ENCODE assay signal across 9 cellular contexts in the genomic region with DNA sequence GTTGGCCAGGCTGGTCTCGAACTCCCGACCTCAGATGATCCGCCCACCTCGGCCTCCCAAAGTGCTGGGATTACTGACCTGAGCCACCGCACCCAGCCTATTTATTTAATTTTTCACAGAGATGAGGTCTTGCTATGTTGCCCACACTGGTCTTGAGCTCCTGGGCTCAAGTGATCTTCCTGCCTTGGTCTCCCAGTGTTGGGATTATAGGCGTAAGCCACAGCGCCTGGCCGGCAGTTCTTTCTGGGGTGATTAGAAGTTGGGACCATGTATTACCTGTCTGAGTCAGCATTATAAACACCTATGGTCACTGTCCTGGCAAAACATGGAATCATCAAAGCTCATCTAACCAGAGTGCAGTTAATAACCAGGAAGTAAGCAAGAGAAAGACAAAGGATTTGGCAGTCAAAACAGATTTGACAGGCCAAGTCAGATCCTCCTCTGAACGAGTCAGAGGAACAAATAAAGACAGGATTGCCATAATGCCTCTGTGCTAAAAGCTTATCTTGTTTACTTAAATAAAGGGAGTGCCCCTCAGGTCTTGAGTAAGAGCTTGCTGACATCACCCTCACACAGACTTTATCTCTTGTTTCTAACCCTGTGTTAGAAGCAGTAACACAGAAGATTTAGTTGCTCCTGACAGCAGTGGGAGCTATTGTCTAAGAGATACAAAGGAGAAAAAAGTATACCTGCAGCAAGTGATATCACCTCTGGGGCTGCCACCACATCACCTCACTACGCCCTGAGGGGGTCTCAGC. TPM values are rescaled to one million over a fixed set of nuclear protein-coding genes. Genes with fewer than 3 reads are reported as not detected.
DNase-seq lines count a peak whose midpoint lies in the region; ATAC-seq, FAIRE-seq and TF ChIP-seq lines count a peak whose summit lies in the region.
"Had no signal": no experiment of that assay in that cellular context is flagged by ENCODE, and none has a peak within 500 bp of the region (broad histone marks: within the 10 kb centered on the region; RNA-seq: fewer than 3 reads in every experiment).

No MANE protein-coding gene starts in this region.

- 58% methylated on average over 10 of the region's 10 CpGs for WGBS in A549 (ENCODE audit: missing lambda C conversion rate)

- H3K9me3 ChIP-seq in A549: no peaks in the 10 kb centered on the region

- peak in 1 of 2 experiments; percentile 36; a peak in 2 of 5 replicates for TF ChIP-seq EP300 in A549 (IDR thresholded peaks at IDR 0.05)

- DNase-seq in A549 (ENCODE audit: low read depth in 1 of 2, low spot score in 1 of 2) (peak; percentile 69 to 85), HT1080 (ENCODE audit: low read depth) (peak; percentile 38), inferior parietal cortex (ENCODE audit: extremely low spot score) (peak; percentile 83), GDM1 (lab: John Stamatoyannopoulos, UW) (no peak), H7 (no peak), hypothalamus (lab: John Stamatoyannopoulos, UW) (no peak), putamen (ENCODE audit: low spot score) (no peak)
- DNase-seq: hippocampal formation had no signal

- FAIRE-seq in A549 (lab: Jason Lieb, UNC): no peak

- no peaks in the 10 kb centered on the region for H3K27me3 ChIP-seq in H7 (ENCODE audit: control insufficient read depth, insufficient read depth, low read length)

- ATAC-seq in A549: peak; percentile 96 to 99

- H3K4me2 ChIP-seq in A549: peak overlapping the region; percentile 49

- TF ChIP-seq CTCF in A549 (IDR thresholded peaks at IDR 0.05): peak; percentile 39
- peak; percentile 53 for TF ChIP-seq CTCF in VCaP (conservative IDR thresholded peaks at IDR 0.05)

- CTCF ChIA-PET in A549 (lab: Yijun Ruan, JAX): interaction anchor here (0.6 to 1.5 kb wide), 10 partner anchors 10 to 279 kb away, joined by 3 to 9 read pairs (median 3); no protein-coding TSS in a partner anchor

- POLR2A ChIA-PET in A549 (lab: Yijun Ruan, JAX): interaction anchor here (1.1 kb wide), 1 partner anchor 108 kb away, joined by 3 read pairs; no protein-coding TSS in a partner anchor

- no peak for TF ChIP-seq POLR2A in A549 (IDR thresholded peaks at IDR 0.05; ENCODE audit: low read length)

- no peak overlapping the region for H3K4me3 ChIP-seq in A549
- H3K4me3 ChIP-seq in H7 (ENCODE audit: insufficient read depth, low read depth, low read length): no peak overlapping the region

- TF ChIP-seq RAD21 in A549 (conservative IDR thresholded peaks at IDR 0.05 in 1 of 2, IDR thresholded peaks at IDR 0.05 in 1 of 2): peak; percentile 33 to 56; a peak in 4 of 5 replicates

- no peaks in the 10 kb centered on the region for H3K36me3 ChIP-seq in H7 (replicated peaks; ENCODE audit: control insufficient read depth, insufficient read depth, low read length)

- peaks cover 24% of the 10 kb centered on the region for H3K4me1 ChIP-seq in A549

- peak overlapping the region; percentile 53 to 83; a peak in 4 of 6 replicates for H3K27ac ChIP-seq in A549
- peak overlapping the region; percentile 98 for H3K27ac ChIP-seq in VCaP

TF ChIP-seq in A549, 52 proteins besides CTCF, POLR2A, EP300 and RAD21:
- TF ChIP-seq HEYL (CRISPR knock-in tag; IDR thresholded peaks at IDR 0.05) (no peak), CHD2 (IDR thresholded peaks at IDR 0.05; ENCODE audit: low read length, partially characterized antibody) (no peak), PHF8 (IDR thresholded peaks at IDR 0.05; ENCODE audit: borderline replicate concordance, low read depth) (no peak), CEBPB (IDR thresholded peaks at IDR 0.05) (peak; percentile 79 to 89), GATA3 (IDR thresholded peaks at IDR 0.05; ENCODE audit: borderline replicate concordance) (peak; percentile 59; the same call in 1 of the 2 replicates), FOSB (CRISPR knock-in tag; IDR thresholded peaks at IDR 0.05) (no peak), USF2 (IDR thresholded peaks at IDR 0.05) (no peak), TP53 (CRISPR knock-in tag; IDR thresholded peaks at IDR 0.05) (no peak), NPAS2 (CRISPR knock-in tag; IDR thresholded peaks at IDR 0.05; ENCODE audit: borderline replicate concordance) (no peak), CBX2 (IDR thresholded peaks at IDR 0.05; ENCODE audit: borderline replicate concordance, low read depth) (no peak), MAFK (IDR thresholded peaks at IDR 0.05; ENCODE audit: partially characterized antibody) (peak; percentile 89), JUN (IDR thresholded peaks at IDR 0.05) (peak; percentile 31 to 32; a peak in 1 of 5 replicates), REST (IDR thresholded peaks at IDR 0.05) (no peak), FOSL2 (IDR thresholded peaks at IDR 0.05) (no peak), FOSL2 (CRISPR knock-in tag; IDR thresholded peaks at IDR 0.05) (peak; percentile 52), SMC3 (IDR thresholded peaks at IDR 0.05) (peak; percentile 41; the same call in 2 of the 3 replicates), FOXS1 (CRISPR knock-in tag; IDR thresholded peaks at IDR 0.05) (no peak), HOXA7 (CRISPR knock-in tag; IDR thresholded peaks at IDR 0.05) (no peak), HOXB5 (CRISPR knock-in tag; IDR thresholded peaks at IDR 0.05) (no peak), SREBF2 (IDR thresholded peaks at IDR 0.05) (no peak), TFCP2L1 (CRISPR knock-in tag; IDR thresholded peaks at IDR 0.05) (no peak), HOXB13 (CRISPR knock-in tag; IDR thresholded peaks at IDR 0.05; ENCODE audit: low read depth) (no peak), CBX8 (IDR thresholded peaks at IDR 0.05) (no peak), CHD4 (IDR thresholded peaks at IDR 0.05; ENCODE audit: borderline replicate concordance) (no peak)
- TF ChIP-seq, protein P1, sequence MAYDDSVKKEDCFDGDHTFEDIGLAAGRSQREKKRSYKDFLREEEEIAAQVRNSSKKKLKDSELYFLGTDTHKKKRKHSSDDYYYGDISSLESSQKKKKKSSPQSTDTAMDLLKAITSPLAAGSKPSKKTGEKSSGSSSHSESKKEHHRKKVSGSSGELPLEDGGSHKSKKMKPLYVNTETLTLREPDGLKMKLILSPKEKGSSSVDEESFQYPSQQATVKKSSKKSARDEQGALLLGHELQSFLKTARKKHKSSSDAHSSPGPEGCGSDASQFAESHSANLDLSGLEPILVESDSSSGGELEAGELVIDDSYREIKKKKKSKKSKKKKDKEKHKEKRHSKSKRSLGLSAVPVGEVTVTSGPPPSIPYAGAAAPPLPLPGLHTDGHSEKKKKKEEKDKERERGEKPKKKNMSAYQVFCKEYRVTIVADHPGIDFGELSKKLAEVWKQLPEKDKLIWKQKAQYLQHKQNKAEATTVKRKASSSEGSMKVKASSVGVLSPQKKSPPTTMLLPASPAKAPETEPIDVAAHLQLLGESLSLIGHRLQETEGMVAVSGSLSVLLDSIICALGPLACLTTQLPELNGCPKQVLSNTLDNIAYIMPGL (CRISPR knock-in tag; IDR thresholded peaks at IDR 0.05; ENCODE audit: borderline replicate concordance): no peak
TF ChIP-seq in A549: peak in this region for 6.

RNA-seq across cellular contexts. Expression of gene SERPIND1, which starts 3.7 kb away (rescaled TPM):
- polyA plus RNA-seq in A549 (2011; rRNA removed) (not detected in 2 replicates), A549 (2017; fragmentation: RNase III; extraction: RNeasy Plus Mini Kit Qiagen cat#74134 plus additional on column Dnase treatment) (not detected in 3 replicates)
- polyA plus RNA-seq in A549 (2012; cell fraction: cytosol; rRNA removed): not detected in 2 replicates
- not detected in 2 replicates for polyA plus RNA-seq in A549 (2012; cell fraction: nucleus; rRNA removed)
- polyA minus RNA-seq in A549 (2011; rRNA and poly(A)+ RNA removed): not detected in 2 replicates
- total RNA-seq in HT1080 (2014; rRNA removed; shearing (Covaris generic)): 0.37 and 0.80 TPM in 2 replicates
- 1.2 and 1.5 TPM in 2 replicates for polyA plus RNA-seq in HT1080 (2015; cell fraction: cytosol; rRNA removed)
- 0.33 and 0.72 TPM in 2 replicates for polyA plus RNA-seq in HT1080 (2015; cell fraction: nucleus; rRNA removed)
- 0.07 TPM in 1 of 2 replicates, not detected in the other for total RNA-seq in H7 (2014; rRNA removed; shearing (Covaris generic))

Comparison
In these comparisons a context has a peak if more than half of its experiments do, and no peak if none do; other contexts are left out.
1. DNase-seq: peak in A549 (2 of 2), HT1080 (single experiment) and inferior parietal cortex (single experiment); none in GDM1 (single experiment), H7 (single experiment), hypothalamus (0 of 51) and putamen (single experiment).